ENCODE assay signal across 12 cellular contexts in the genomic region with DNA sequence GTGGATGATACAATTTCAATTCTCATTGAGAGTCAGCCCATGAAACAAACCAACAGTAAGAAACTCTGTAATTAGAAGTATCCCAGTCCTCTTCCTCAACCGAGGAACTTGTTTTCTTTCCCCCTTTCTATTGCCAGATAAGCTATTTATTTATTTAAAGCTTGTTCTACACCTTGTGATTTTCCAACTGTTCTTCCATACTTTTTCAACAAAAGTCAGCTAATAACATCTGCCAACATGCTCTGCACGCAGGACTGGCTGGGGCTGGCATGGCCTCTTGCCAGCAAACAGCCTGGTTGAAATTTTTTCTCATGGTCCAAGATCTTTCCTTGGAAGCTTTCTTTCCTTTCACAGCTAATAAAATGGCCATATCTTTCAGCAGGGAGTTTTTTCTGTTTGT. TPM values are rescaled to one million over a fixed set of nuclear protein-coding genes. Genes with fewer than 3 reads are reported as not detected.
DNase-seq lines count a peak whose midpoint lies in the region; ATAC-seq and TF ChIP-seq lines count a peak whose summit lies in the region.
"Had no signal": no experiment of that assay in that cellular context is flagged by ENCODE, and none has a peak within 500 bp of the region (broad histone marks: within the 10 kb centered on the region; RNA-seq: fewer than 3 reads in every experiment).

No MANE protein-coding gene starts in this region.

- H3K9me3 ChIP-seq in SK-N-MC (ENCODE audit: low read depth, low read length) (no peaks in the 10 kb centered on the region), hepatocyte (ENCODE audit: low read depth) (no peaks in the 10 kb centered on the region), H9 (ENCODE audit: control insufficient read depth, low read depth, low read length) (no peaks in the 10 kb centered on the region)

- no peak overlapping the region for H4K91ac ChIP-seq in H9 (ENCODE audit: insufficient read length, low read depth, low read length)

- WGBS in hepatocyte (ENCODE audit: low lambda C conversion rate, missing lambda C conversion rate), result 43% methylated on average over 2 of the region's 2 CpGs
- no CpG with 5 or more reads among the region's 2 CpGs for WGBS in H9 (ENCODE audit: extremely low coverage, insufficient read length, low lambda C conversion rate)

- H3K36me3 ChIP-seq in SK-N-MC (ENCODE audit: insufficient read depth, low read length), result peaks cover 7% of the 10 kb centered on the region
- no peaks in the 10 kb centered on the region for H3K36me3 ChIP-seq in hepatocyte (replicated peaks; ENCODE audit: insufficient read depth, low read depth)

- H3K18ac ChIP-seq in H9 (ENCODE audit: insufficient read length, low read depth, low read length), result no peak overlapping the region

- H3K4me2 ChIP-seq in hepatocyte (no peak overlapping the region), H9 (ENCODE audit: insufficient read depth, insufficient read length, low read length) (no peak overlapping the region)

- H3K9me2 ChIP-seq in hepatocyte (replicated peaks; ENCODE audit: insufficient read depth), result no peaks in the 10 kb centered on the region

- H3K27ac ChIP-seq in 22Rv1, result peak overlapping the region; percentile 90
- peak overlapping the region; percentile 59; the same call in 1 of the 2 replicates for H3K27ac ChIP-seq in SK-N-MC
- no peak overlapping the region for H3K27ac ChIP-seq in hepatocyte
- H3K27ac ChIP-seq in H9 (ENCODE audit: insufficient read length, low read depth, low read length), result no peak overlapping the region
- H3K27ac ChIP-seq: GM23248, VCaP had no signal

- H3K27me3 Mint-ChIP-seq in H9 (ENCODE audit: low read depth), result peaks cover 13% of the 10 kb centered on the region

- no peak overlapping the region for H2AK5ac ChIP-seq in H9 (ENCODE audit: insufficient read length, low read length)

- no peak overlapping the region for H2AFZ ChIP-seq in hepatocyte
- no peak overlapping the region for H2AFZ ChIP-seq in H9 (ENCODE audit: low read length)
- H2AFZ ChIP-seq: GM23248 had no signal

- H3K4me3 ChIP-seq in SK-N-MC, result peak overlapping the region; percentile 94
- no peak overlapping the region for H3K4me3 ChIP-seq in hepatocyte
- H3K4me3 ChIP-seq: GM23248 had no signal

- no peak overlapping the region for H2BK5ac ChIP-seq in H9 (ENCODE audit: insufficient read length, low read length)

- H3K9ac ChIP-seq in SK-N-MC (ENCODE audit: insufficient read length) (peak overlapping the region; percentile 43), H9 (ENCODE audit: extremely low read depth, insufficient read length, low read length) (no peak overlapping the region)
- H3K9ac ChIP-seq: GM23248 had no signal

- peaks cover 2% of the 10 kb centered on the region for H3K79me2 ChIP-seq in hepatocyte
- no peaks in the 10 kb centered on the region for H3K79me2 ChIP-seq in H9 (ENCODE audit: insufficient read depth, low read length)

- in situ Hi-C loops in Caki2 (cut with HindIII; ENCODE audit: low pct_unique_long_range_greater_than_20kb, low sequenced_read_pairs), result no loop called here

- peaks cover 1% of the 10 kb centered on the region for H4K20me1 ChIP-seq in hepatocyte (ENCODE audit: insufficient read depth, poor library complexity, severe bottlenecking)
- H4K20me1 ChIP-seq in H9 (ENCODE audit: control insufficient read depth, insufficient read depth, insufficient read length), result no peaks in the 10 kb centered on the region

- H4K8ac ChIP-seq in H9 (replicated peaks; ENCODE audit: insufficient read length, low read depth, low read length), result no peak overlapping the region

- peak overlapping the region in 1 of 2 experiments; percentile 33; a peak in 1 of 5 replicates for H3K4me3 Mint-ChIP-seq in H9

- no peaks in the 10 kb centered on the region for H3K79me1 ChIP-seq in H9 (ENCODE audit: insufficient read depth, low read depth, low read length, poor library complexity, severe bottlenecking)

- ATAC-seq in HG03139 (IDR thresholded peaks at IDR 0.05; ENCODE audit: unreplicated experiment), result no peak
- ATAC-seq: Panc1 had no signal

- H3T11ph ChIP-seq in H9 (ENCODE audit: low read length), result no peak overlapping the region

- H3K14ac ChIP-seq in H9 (ENCODE audit: insufficient read depth, low read length), result no peak overlapping the region

- H3K56ac ChIP-seq in H9 (ENCODE audit: insufficient read length, low read depth, low read length), result no peak overlapping the region

- H2BK20ac ChIP-seq in H9 (ENCODE audit: low read depth, low read length, poor library complexity, severe bottlenecking), result no peak overlapping the region

- H3K27me3 ChIP-seq in hepatocyte (no peaks in the 10 kb centered on the region), H9 (ENCODE audit: insufficient read depth, low read length) (no peaks in the 10 kb centered on the region)

- TF ChIP-seq CTCF in 22Rv1 (IDR thresholded peaks at IDR 0.05) (no peak), hepatocyte (IDR thresholded peaks at IDR 0.05; ENCODE audit: poor library complexity) (no peak), H9 (conservative IDR thresholded peaks at IDR 0.05) (no peak)

- no peak overlapping the region for H2BK12ac ChIP-seq in H9 (ENCODE audit: insufficient read length, low read depth, low read length)

- H3K4me1 ChIP-seq in hepatocyte (ENCODE audit: insufficient read depth), result no peaks in the 10 kb centered on the region
- no peaks in the 10 kb centered on the region; the same call in 1 of the 2 replicates for H3K4me1 ChIP-seq in H9 (ENCODE audit: insufficient read depth, low read length)

- no peak overlapping the region for H2BK15ac ChIP-seq in H9 (ENCODE audit: low read depth, low read length)

- no peak overlapping the region for H3K23ac ChIP-seq in H9 (ENCODE audit: insufficient read length, low read depth, low read length)

- peaks cover 17% of the 10 kb centered on the region for H3K23me2 ChIP-seq in H9 (ENCODE audit: insufficient read length, low read depth, low read length, poor library complexity, severe bottlenecking)

- H2BK120ac ChIP-seq in H9 (ENCODE audit: low read depth, low read length, poor library complexity, severe bottlenecking), result no peak overlapping the region

- DNase-seq in Caki2 (ENCODE audit: low read depth) (peak; percentile 61), SK-N-MC (ENCODE audit: low read depth, low spot score) (no peak), medulla oblongata (ENCODE audit: extremely low spot score) (peak; percentile 67), hepatocyte (ENCODE audit: low spot score) (no peak), H9 (no peak), GDM1 (lab: John Stamatoyannopoulos, UW) (no peak)
- DNase-seq: NCI-H2107 had no signal

- H3K27ac Mint-ChIP-seq in H9, result no peak overlapping the region

- no peaks in the 10 kb centered on the region for H3K9me3 Mint-ChIP-seq in H9

- no peaks in the 10 kb centered on the region for H3K36me3 Mint-ChIP-seq in H9 (ENCODE audit: insufficient read depth in 1 of 3, low read depth in 3 of 3)

- H3K4ac ChIP-seq in H9 (ENCODE audit: low read depth, low read length), result no peak overlapping the region

- H3K4me1 Mint-ChIP-seq in H9, result peaks cover 8 to 17% of the 10 kb centered on the region in 2 experiments

- H4K5ac ChIP-seq in H9 (ENCODE audit: insufficient read length, low read depth, low read length), result no peak overlapping the region

RNA-seq across cellular contexts. Expression of gene IRS2, which starts 2.9 kb away (rescaled TPM):
- total RNA-seq in Caki2 (2014; rRNA removed; shearing (Covaris generic); ENCODE audit: low replicate concordance), result 18.1 and 21.2 TPM in 2 replicates
- 15.7 and 19.4 TPM in 2 replicates for total RNA-seq in hepatocyte
- 26.4 and 27.9 TPM in 2 replicates for polyA plus RNA-seq in hepatocyte
- total RNA-seq in H9 (2021), result 10.0 and 10.1 TPM in 2 replicates

Comparison
In these comparisons a context has a peak if more than half of its experiments do, and no peak if none do; other contexts are left out.
1. H3K27ac ChIP-seq: peak in 22Rv1 (single experiment) and SK-N-MC (single experiment); none in hepatocyte (single experiment) and H9 (single experiment).
2. DNase-seq: peak in Caki2 (single experiment) and medulla oblongata (single experiment); none in SK-N-MC (single experiment), hepatocyte (single experiment), H9 (single experiment) and GDM1 (single experiment).